In genomic region chr20:48694466-48694865, GRCh38 we compare ENCODE assay signal across 14 cellular contexts.
"Had no signal": no experiment of that assay in that cellular context is flagged by ENCODE, and none has a peak within 500 bp of the region (broad histone marks: within the 10 kb centered on the region; RNA-seq: fewer than 3 reads in every experiment).

No MANE protein-coding gene starts in this region.

- ATAC-seq: activated T-cell treated with anti-CD3 and anti-CD28 coated beads, Interleukin-2, amount 50 U/mL, for 4 hours; gastrocnemius medialis; heart right ventricle; left lung had no signal

- H3K9me3 ChIP-seq: body of pancreas, gastrocnemius medialis, heart right ventricle, left lung, ovary, SJSA1 had no signal

- H3K36me3 ChIP-seq: gastrocnemius medialis, ovary had no signal

- H3K9me3 Mint-ChIP-seq: activated T-cell treated with anti-CD3 and anti-CD28 coated beads, Interleukin-2, amount 50 U/mL, for 4 hours; type B pancreatic cell had no signal

- H3K27ac ChIP-seq: body of pancreas, epithelial cell of prostate, gastrocnemius medialis, heart right ventricle, left lung, ovary, SJSA1 had no signal

- H3K4me3 ChIP-seq: body of pancreas, gastrocnemius medialis, heart right ventricle, left lung, ovary, SJSA1 had no signal

- H3K36me3 Mint-ChIP-seq: type B pancreatic cell had no signal

- H3K4me3 Mint-ChIP-seq: activated T-cell treated with anti-CD3 and anti-CD28 coated beads, Interleukin-2, amount 50 U/mL, for 4 hours; type B pancreatic cell had no signal

- DNase-seq: activated T-cell treated with anti-CD3 and anti-CD28 coated beads, Interleukin-2, amount 50 U/mL, for 4 hours; effector memory CD4-positive, alpha-beta T cell; gastrocnemius medialis; heart right ventricle; islet precursor cell; left lung; ovary; stimulated activated CD4-positive, alpha-beta T cell treated with anti-CD3 and anti-CD28 coated beads, Interleukin-4, amount 100 ng/mL, for 4 hours; substantia nigra; T1000 had no signal

- H3K27me3 ChIP-seq: body of pancreas, gastrocnemius medialis, heart right ventricle, left lung, ovary, SJSA1 had no signal

- H3K27ac Mint-ChIP-seq: type B pancreatic cell had no signal
